Comparison of ENCODE assay signal across 13 cellular contexts in genomic region chr9:96169901-96170300, GRCh38.
A peak's percentile ranks its signal among the peaks of the same experiment; 100 is the strongest.
DNase-seq lines count a peak whose midpoint lies in the region; ATAC-seq and TF ChIP-seq lines count a peak whose summit lies in the region.
"Had no signal": no experiment of that assay in that cellular context is flagged by ENCODE, and none has a peak within 500 bp of the region (broad histone marks: within the 10 kb centered on the region; RNA-seq: fewer than 3 reads in every experiment).

No MANE protein-coding gene starts in this region.

- H3K27me3 ChIP-seq in HUES64 (ENCODE audit: insufficient read depth, low read length) (peaks cover 43% of the 10 kb centered on the region; the same call in 1 of the 2 replicates), endodermal cell (ENCODE audit: control insufficient read depth, insufficient read depth, low read length, poor library complexity, severe bottlenecking) (peaks cover 63% of the 10 kb centered on the region), transverse colon (no peaks in the 10 kb centered on the region)

- no peak for TF ChIP-seq POLR2A in transverse colon (IDR thresholded peaks at IDR 0.05)

- H3K27me3 Mint-ChIP-seq in endodermal cell (ENCODE audit: insufficient read depth) (peaks cover 63% of the 10 kb centered on the region), nephron (ENCODE audit: low read depth) (peaks cover 40% of the 10 kb centered on the region)

- in situ Hi-C loops in transverse colon (cut with MboI; ENCODE audit: low pct_ligation_motif_present in 1 of 4, low pct_unique_long_range_greater_than_20kb in 1 of 4, low sequenced_read_pairs in 3 of 4), result no loop called here

- H3K9ac ChIP-seq in HUES64 (ENCODE audit: low read depth, low read length) (no peak overlapping the region), endodermal cell (ENCODE audit: extremely low read depth, low read length, poor library complexity, severe bottlenecking) (no peak overlapping the region)

- H3K36me3 ChIP-seq in HUES64 (ENCODE audit: insufficient read depth, low read length) (no peaks in the 10 kb centered on the region), endodermal cell (ENCODE audit: control insufficient read depth, insufficient read depth, low read length) (no peaks in the 10 kb centered on the region), transverse colon (no peaks in the 10 kb centered on the region)

- intact Hi-C loops in transverse colon (cut with DNase I; ENCODE audit: low total_unique reads), result no loop called here

- H3K4me3 Mint-ChIP-seq in endodermal cell, result no peak overlapping the region
- no peak overlapping the region for H3K4me3 Mint-ChIP-seq in nephron
- H3K4me3 Mint-ChIP-seq: B cell had no signal

- no peaks in the 10 kb centered on the region for H3K9me3 ChIP-seq in HUES64 (ENCODE audit: insufficient read depth, low read depth, low read length)
- no peaks in the 10 kb centered on the region for H3K9me3 ChIP-seq in endodermal cell (ENCODE audit: control insufficient read depth, low read length)
- no peaks in the 10 kb centered on the region for H3K9me3 ChIP-seq in transverse colon

- no peak for ATAC-seq in HG02970 (IDR thresholded peaks at IDR 0.05; ENCODE audit: low FRiP score, unreplicated experiment)
- no peak for ATAC-seq in HG03095 (IDR thresholded peaks at IDR 0.05; ENCODE audit: unreplicated experiment)
- ATAC-seq: stimulated activated naive CD8-positive, alpha-beta T cell treated with anti-CD3 and anti-CD28 coated beads, Interleukin-15, Interleukin-2, amounts not matched to agents 100 U/mL and 50 U/mL, for 24 hours had no signal

- H3K9me3 Mint-ChIP-seq in endodermal cell (no peaks in the 10 kb centered on the region), nephron (peaks cover 2% of the 10 kb centered on the region)
- H3K9me3 Mint-ChIP-seq: activated T-helper 2 cell treated with anti-CD3 and anti-CD28 coated beads, Interferon-gamma antibody, Interleukin-2, Interleukin-4, amounts not matched to agents 10 μg/mL and 5 μg/mL and 100 μg/mL, durations not matched to agents 14 hours and 24 hours and 36 hours had no signal

- 50% methylated on average over 5 of the region's 6 CpGs for WGBS in HUES64
- WGBS in endodermal cell (ENCODE audit: insufficient coverage in 1 of 2, insufficient read length in 1 of 2), 2 experiments, result 67 to 73% methylated on average over 1 to 6 of the region's 6 CpGs
- WGBS in transverse colon (ENCODE audit: low coverage in 1 of 2), 2 donors, result 49 to 58% methylated on average over 6 of the region's 6 CpGs

- H3K4me3 ChIP-seq in HUES64 (ENCODE audit: low read length) (peak overlapping the region; percentile 20), endodermal cell (ENCODE audit: low read length) (no peak overlapping the region), transverse colon (no peak overlapping the region)

- H3K4me1 Mint-ChIP-seq in endodermal cell (peaks cover 21% of the 10 kb centered on the region), nephron (peaks cover 22% of the 10 kb centered on the region)
- H3K4me1 Mint-ChIP-seq: B cell had no signal

- H3K27ac ChIP-seq in HUES64 (ENCODE audit: low read depth, low read length) (peak overlapping the region; percentile 37; the same call in 1 of the 2 replicates), endodermal cell (ENCODE audit: low read depth, low read length) (no peak overlapping the region), transverse colon (peak overlapping the region; percentile 43 to 78 (median 63))

- H3K36me3 Mint-ChIP-seq in endodermal cell (ENCODE audit: low read depth) (no peaks in the 10 kb centered on the region), nephron (ENCODE audit: low read depth) (no peaks in the 10 kb centered on the region)

- TF ChIP-seq CTCF in endodermal cell (conservative IDR thresholded peaks at IDR 0.05) (no peak), nephron (IDR thresholded peaks at IDR 0.05; ENCODE audit: unreplicated experiment in 3 of 3) (no peak), transverse colon (IDR thresholded peaks at IDR 0.05) (no peak)

- no peak for TF ChIP-seq EP300 in transverse colon (IDR thresholded peaks at IDR 0.05; ENCODE audit: low read depth)

- H3K27ac Mint-ChIP-seq in endodermal cell, result peak overlapping the region; percentile 28
- peak overlapping the region; percentile 80 to 83 (median 82) for H3K27ac Mint-ChIP-seq in nephron
- H3K27ac Mint-ChIP-seq: activated T-helper 2 cell treated with anti-CD3 and anti-CD28 coated beads, Interferon-gamma antibody, Interleukin-2, Interleukin-4, amounts not matched to agents 10 μg/mL and 5 μg/mL and 100 μg/mL, durations not matched to agents 14 hours and 24 hours and 36 hours; B cell; progenitor cell of endocrine pancreas had no signal

- peaks cover 11% of the 10 kb centered on the region for H3K4me1 ChIP-seq in HUES64 (ENCODE audit: insufficient read depth, low read length)
- peaks cover under 1% of the 10 kb centered on the region for H3K4me1 ChIP-seq in endodermal cell (ENCODE audit: control insufficient read depth, insufficient read depth, low read length)
- H3K4me1 ChIP-seq in transverse colon, result peaks cover 0 to 24% (median 8%) of the 10 kb centered on the region in 4 donors

- DNase-seq in endodermal cell (no peak), transverse colon (no peak), NCI-H226 (no peak)
- DNase-seq: DMS 273 treated with DMSO at 0.1 percent for 48 hours; stimulated activated CD4-positive, alpha-beta T cell treated with anti-CD3 and anti-CD28 coated beads, Interleukin-12 subunit alpha, Interleukin-12 subunit beta, amount 100 ng/mL, for 4 hours; stimulated activated naive CD8-positive, alpha-beta T cell treated with anti-CD3 and anti-CD28 coated beads, Interleukin-15, Interleukin-2, amounts not matched to agents 100 U/mL and 50 U/mL, for 24 hours had no signal
